Comparison of ENCODE assay signal across 1 cellular context in the genomic region with DNA sequence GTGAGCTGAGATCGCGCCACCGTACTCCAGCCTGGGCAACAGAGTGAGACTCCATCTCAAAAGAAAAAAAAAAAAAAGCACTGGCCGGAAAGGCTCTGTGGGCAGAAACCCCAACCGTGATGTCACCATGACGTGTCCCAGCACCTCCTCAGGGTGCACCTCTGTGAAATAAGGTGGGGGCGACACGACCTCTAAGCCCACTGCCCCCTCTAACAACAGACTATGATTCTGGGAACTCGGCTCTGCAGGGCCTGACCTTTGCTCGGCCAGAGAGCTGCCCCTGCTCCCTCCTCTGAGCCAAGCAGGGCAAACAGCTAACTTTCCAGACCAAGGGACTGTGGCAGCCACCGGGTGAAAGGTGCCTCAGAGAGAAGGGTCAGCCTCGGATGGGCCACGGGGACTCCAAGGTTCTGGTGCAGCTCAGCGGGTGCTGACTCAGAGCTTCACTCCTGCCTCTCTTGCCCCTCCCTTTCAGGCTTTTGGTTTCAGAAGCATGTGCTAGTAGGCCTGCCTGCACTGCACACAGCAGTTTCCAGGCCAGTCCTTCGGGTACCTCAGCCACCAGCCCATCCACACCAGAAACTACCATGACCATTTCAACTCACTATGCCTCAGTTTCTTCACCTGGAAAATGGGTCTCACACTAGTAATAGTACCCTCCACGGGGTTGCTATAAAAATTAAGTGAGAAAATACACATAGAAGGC.
TF ChIP-seq lines count a peak whose summit lies in the region.

No MANE protein-coding gene starts in this region.

TF ChIP-seq in HepG2, 621 proteins besides CTCF, POLR2A, EP300 and RAD21 (continued from another document):
- TF ChIP-seq, protein P1, sequence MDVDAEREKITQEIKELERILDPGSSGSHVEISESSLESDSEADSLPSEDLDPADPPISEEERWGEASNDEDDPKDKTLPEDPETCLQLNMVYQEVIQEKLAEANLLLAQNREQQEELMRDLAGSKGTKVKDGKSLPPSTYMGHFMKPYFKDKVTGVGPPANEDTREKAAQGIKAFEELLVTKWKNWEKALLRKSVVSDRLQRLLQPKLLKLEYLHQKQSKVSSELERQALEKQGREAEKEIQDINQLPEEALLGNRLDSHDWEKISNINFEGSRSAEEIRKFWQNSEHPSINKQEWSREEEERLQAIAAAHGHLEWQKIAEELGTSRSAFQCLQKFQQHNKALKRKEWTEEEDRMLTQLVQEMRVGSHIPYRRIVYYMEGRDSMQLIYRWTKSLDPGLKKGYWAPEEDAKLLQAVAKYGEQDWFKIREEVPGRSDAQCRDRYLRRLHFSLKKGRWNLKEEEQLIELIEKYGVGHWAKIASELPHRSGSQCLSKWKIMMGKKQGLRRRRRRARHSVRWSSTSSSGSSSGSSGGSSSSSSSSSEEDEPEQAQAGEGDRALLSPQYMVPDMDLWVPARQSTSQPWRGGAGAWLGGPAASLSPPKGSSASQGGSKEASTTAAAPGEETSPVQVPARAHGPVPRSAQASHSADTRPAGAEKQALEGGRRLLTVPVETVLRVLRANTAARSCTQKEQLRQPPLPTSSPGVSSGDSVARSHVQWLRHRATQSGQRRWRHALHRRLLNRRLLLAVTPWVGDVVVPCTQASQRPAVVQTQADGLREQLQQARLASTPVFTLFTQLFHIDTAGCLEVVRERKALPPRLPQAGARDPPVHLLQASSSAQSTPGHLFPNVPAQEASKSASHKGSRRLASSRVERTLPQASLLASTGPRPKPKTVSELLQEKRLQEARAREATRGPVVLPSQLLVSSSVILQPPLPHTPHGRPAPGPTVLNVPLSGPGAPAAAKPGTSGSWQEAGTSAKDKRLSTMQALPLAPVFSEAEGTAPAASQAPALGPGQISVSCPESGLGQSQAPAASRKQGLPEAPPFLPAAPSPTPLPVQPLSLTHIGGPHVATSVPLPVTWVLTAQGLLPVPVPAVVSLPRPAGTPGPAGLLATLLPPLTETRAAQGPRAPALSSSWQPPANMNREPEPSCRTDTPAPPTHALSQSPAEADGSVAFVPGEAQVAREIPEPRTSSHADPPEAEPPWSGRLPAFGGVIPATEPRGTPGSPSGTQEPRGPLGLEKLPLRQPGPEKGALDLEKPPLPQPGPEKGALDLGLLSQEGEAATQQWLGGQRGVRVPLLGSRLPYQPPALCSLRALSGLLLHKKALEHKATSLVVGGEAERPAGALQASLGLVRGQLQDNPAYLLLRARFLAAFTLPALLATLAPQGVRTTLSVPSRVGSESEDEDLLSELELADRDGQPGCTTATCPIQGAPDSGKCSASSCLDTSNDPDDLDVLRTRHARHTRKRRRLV (CRISPR knock-in tag; IDR thresholded peaks at IDR 0.05): no peak
- TF ChIP-seq ZZZ3 (CRISPR knock-in tag; IDR thresholded peaks at IDR 0.05; ENCODE audit: borderline replicate concordance) (no peak), FOXK1 (CRISPR knock-in tag; IDR thresholded peaks at IDR 0.05; ENCODE audit: borderline replicate concordance, low read depth) (no peak), WIZ (CRISPR knock-in tag; IDR thresholded peaks at IDR 0.05) (no peak)
